In the genomic region with DNA sequence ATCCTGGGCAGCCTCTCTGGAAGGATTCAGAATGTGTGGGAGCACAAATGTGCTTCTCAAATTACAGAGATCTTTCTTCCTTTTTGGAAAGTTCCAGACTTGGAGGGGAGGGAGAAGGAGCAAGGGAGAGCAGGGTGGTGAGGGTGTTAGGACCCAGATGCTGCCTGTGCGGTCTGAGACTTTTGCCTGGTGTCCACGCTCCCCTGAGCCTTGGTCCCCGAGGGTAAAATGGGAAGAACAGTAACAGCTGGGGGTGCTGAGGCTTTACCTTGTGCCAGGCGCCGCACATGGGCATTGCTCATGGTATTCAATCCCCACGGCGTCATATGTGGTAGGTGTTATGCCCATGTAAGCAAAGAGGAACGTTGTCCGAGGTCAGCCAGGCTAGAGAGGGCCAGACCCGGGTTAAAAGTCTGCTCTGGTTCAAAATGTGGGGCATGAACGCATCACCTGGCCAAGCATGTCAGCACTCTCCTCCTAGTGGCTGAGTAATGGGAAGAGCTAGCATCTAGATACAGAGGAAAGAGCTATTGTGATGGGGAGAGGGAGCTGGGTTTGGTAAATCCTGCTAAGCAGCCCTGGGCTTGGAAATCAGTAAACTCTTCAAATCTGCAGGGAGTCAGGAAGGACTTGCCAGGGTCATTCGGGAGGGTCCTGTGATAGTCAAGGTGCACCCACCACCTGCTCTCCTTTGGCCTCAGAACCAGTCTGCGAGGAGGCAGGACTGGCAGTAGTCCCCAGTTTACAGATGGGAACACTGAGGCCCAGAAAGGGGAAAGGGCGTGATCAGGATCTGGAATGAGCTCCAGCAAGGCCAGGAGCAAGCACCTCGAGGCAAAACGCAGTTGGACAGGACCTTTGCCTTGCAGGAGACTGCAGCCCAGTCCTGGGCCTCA, we compare ENCODE assay signal across 13 cellular contexts. TPM values are rescaled to one million over a fixed set of nuclear protein-coding genes. Genes with fewer than 3 reads are reported as not detected.
DNase-seq lines count a peak whose midpoint lies in the region; ATAC-seq, FAIRE-seq and TF ChIP-seq lines count a peak whose summit lies in the region.
"Had no signal": no experiment of that assay in that cellular context is flagged by ENCODE, and none has a peak within 500 bp of the region (broad histone marks: within the 10 kb centered on the region; RNA-seq: fewer than 3 reads in every experiment).

No MANE protein-coding gene starts in this region.

- TF ChIP-seq CTCF in bronchial epithelial cell (IDR thresholded peaks at IDR 0.05; ENCODE audit: insufficient read depth, low read length, severe bottlenecking) (no peak), retinal pigment epithelial cell (conservative IDR thresholded peaks at IDR 0.05; ENCODE audit: low read depth, low read length) (peak; percentile 2), RWPE1 (conservative IDR thresholded peaks at IDR 0.05; ENCODE audit: low read depth) (no peak)

- no peaks in the 10 kb centered on the region for H3K27me3 Mint-ChIP-seq in activated T-cell treated with anti-CD3 and anti-CD28 coated beads, Interleukin-2, amount 50 U/mL, for 72 hours (ENCODE audit: low read depth)
- H3K27me3 Mint-ChIP-seq in IgD-negative memory B cell, result no peaks in the 10 kb centered on the region
- H3K27me3 Mint-ChIP-seq: effector memory CD8-positive, alpha-beta T cell had no signal

- no peaks in the 10 kb centered on the region for H3K36me3 ChIP-seq in bronchial epithelial cell (ENCODE audit: control insufficient read depth, insufficient read depth, low read length)

- no peak overlapping the region for H3K4me3 ChIP-seq in bronchial epithelial cell (ENCODE audit: low read depth, low read length)
- no peak overlapping the region for H3K4me3 ChIP-seq in retinal pigment epithelial cell (ENCODE audit: low read length)

- POLR2A ChIA-PET in RWPE1 (lab: Yijun Ruan, JAX; ENCODE audit: low non-redundant PET), result interaction anchor here (0.5 kb wide), 1 partner anchor 177 kb away, joined by 3 read pairs; no protein-coding TSS in a partner anchor

- no peaks in the 10 kb centered on the region for H3K9me3 Mint-ChIP-seq in activated T-cell treated with anti-CD3 and anti-CD28 coated beads, Interleukin-2, amount 50 U/mL, for 72 hours
- H3K9me3 Mint-ChIP-seq in IgD-negative memory B cell, result no peaks in the 10 kb centered on the region
- H3K9me3 Mint-ChIP-seq: effector memory CD8-positive, alpha-beta T cell had no signal

- peak overlapping the region; percentile 61 for H3K27ac Mint-ChIP-seq in activated T-cell treated with anti-CD3 and anti-CD28 coated beads, Interleukin-2, amount 50 U/mL, for 72 hours
- H3K27ac Mint-ChIP-seq in IgD-negative memory B cell, result peak overlapping the region in 2 of 3 donors; percentile 6 to 91

- no peak overlapping the region for H3K27ac ChIP-seq in RWPE1

- FAIRE-seq in bronchial epithelial cell (lab: Jason Lieb, UNC), result peak; percentile 91

- peak overlapping the region; percentile 45 to 85 for H3K4me3 Mint-ChIP-seq in activated T-cell treated with anti-CD3 and anti-CD28 coated beads, Interleukin-2, amount 50 U/mL, for 72 hours
- peak overlapping the region in 3 of 4 donors; percentile 43 to 93 (median 86) for H3K4me3 Mint-ChIP-seq in IgD-negative memory B cell

- H3K27me3 ChIP-seq in bronchial epithelial cell (ENCODE audit: control insufficient read depth, insufficient read depth, low read length), result peaks cover 44% of the 10 kb centered on the region

- ATAC-seq in activated T-cell treated with anti-CD3 and anti-CD28 coated beads, Interleukin-2, amount 50 U/mL, for 72 hours (replicated peaks in 1 of 2), result no peak
- ATAC-seq in HG02938 (IDR thresholded peaks at IDR 0.05; ENCODE audit: unreplicated experiment), result no peak
- ATAC-seq: effector memory CD8-positive, alpha-beta T cell had no signal

- CTCF ChIA-PET in RWPE1 (lab: Yijun Ruan, JAX), result interaction anchor here (0.7 kb wide), 1 partner anchor 760 kb away, joined by 4 read pairs; no protein-coding TSS in a partner anchor

- H3K36me3 Mint-ChIP-seq in activated T-cell treated with anti-CD3 and anti-CD28 coated beads, Interleukin-2, amount 50 U/mL, for 72 hours (ENCODE audit: insufficient read depth in 2 of 2), result peaks cover 0 to 17% of the 10 kb centered on the region in 2 donors
- no peaks in the 10 kb centered on the region for H3K36me3 Mint-ChIP-seq in IgD-negative memory B cell

- peaks cover 82% of the 10 kb centered on the region for H3K4me1 Mint-ChIP-seq in activated T-cell treated with anti-CD3 and anti-CD28 coated beads, Interleukin-2, amount 50 U/mL, for 72 hours (ENCODE audit: low read depth)
- peaks cover 19 to 37% (median 22%) of the 10 kb centered on the region in 3 donors for H3K4me1 Mint-ChIP-seq in IgD-negative memory B cell

- DNase-seq in activated T-cell treated with anti-CD3 and anti-CD28 coated beads, Interleukin-2, amount 50 U/mL, for 72 hours, result no peak
- DNase-seq in activated T-cell treated with anti-CD3 and anti-CD28 coated beads, Interleukin-2, amount 50 U/mL, for 48 hours, result no peak
- no peak for DNase-seq in bronchial epithelial cell (ENCODE audit: low read depth)
- no peak for DNase-seq in retinal pigment epithelial cell (ENCODE audit: low read depth)
- no peak for DNase-seq in RWPE1 (ENCODE audit: low spot score)
- no peak for DNase-seq in COLO668 (lab: John Stamatoyannopoulos, UW; ENCODE audit: unreplicated experiment)
- DNase-seq: activated CD4-positive, alpha-beta T cell treated with anti-CD3 and anti-CD28 coated beads, Interleukin-2, amount 50 U/mL, for 4 hours; effector memory CD8-positive, alpha-beta T cell; MM.1S; NCI-H748 treated with DMSO at 0.1 percent for 48 hours had no signal

RNA-seq across cellular contexts. Expression of a gene that starts 4.5 kb away (rescaled TPM):
- total RNA-seq in activated T-cell treated with anti-CD3 and anti-CD28 coated beads, Interleukin-2, amount 50 U/mL, for 72 hours, result 100 to 1,000 TPM; 254 to 298 TPM
- 30.1 TPM for polyA plus RNA-seq in IgD-negative memory B cell
- 0.13 and 0.26 TPM in 2 replicates for total RNA-seq in bronchial epithelial cell
- polyA plus RNA-seq: AG04450 had no signal

Comparison
In these comparisons a context has a peak if more than half of its experiments do, and no peak if none do; other contexts are left out.
1. RNA of a gene that starts 4.5 kb away (total RNA-seq): 254 to 298 TPM in activated T-cell treated with anti-CD3 and anti-CD28 coated beads, Interleukin-2, amount 50 U/mL, for 72 hours; 0.13 to 0.26 TPM in bronchial epithelial cell; every median in the first group is over 100 times any median in the second.